Comparison of ENCODE assay signal across 8 cellular contexts in the genomic region with DNA sequence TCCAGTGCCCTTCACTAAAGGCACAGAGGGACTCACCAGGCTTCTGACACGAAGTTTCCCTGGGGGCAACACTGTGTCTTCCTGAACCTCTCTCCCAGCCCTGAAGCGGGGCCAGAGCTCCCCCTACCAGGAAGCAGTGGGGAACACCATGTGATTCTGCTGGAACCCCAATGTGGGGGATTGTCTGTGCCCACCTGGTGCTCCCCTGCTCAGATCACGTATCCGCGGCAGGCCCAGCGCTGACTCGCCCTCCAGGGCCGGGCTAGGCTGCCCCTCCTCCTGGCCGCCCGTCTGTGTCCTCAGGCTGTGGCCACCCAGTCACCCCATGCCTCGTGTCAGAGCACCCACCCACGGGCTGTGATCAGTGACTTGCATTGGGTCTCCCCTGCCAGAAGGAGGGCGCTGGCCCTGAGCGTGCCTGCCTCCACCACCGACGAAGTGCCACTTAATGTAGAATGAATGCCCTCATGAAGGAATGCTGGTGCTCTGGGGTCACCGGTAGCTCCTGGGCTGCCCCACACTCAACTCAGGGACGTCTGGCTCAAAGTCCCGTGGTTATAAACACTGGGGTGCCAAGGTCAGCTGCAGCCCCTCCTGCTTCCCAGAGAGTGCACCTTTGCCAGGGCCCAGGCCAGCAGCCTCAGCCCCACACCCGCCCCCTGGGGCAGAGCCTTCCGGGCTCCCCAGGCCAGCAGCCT. TPM values are rescaled to one million over a fixed set of nuclear protein-coding genes. Genes with fewer than 3 reads are reported as not detected.
DNase-seq lines count a peak whose midpoint lies in the region; ATAC-seq and TF ChIP-seq lines count a peak whose summit lies in the region.

No MANE protein-coding gene starts in this region.

- H3K4me1 Mint-ChIP-seq in activated T-helper 17 cell treated with anti-CD3 and anti-CD28 coated beads, Interleukin-2, amount 50 U/mL, for 72 hours = no peaks in the 10 kb centered on the region

- H3K4me3 ChIP-seq in fibroblast of villous mesenchyme (ENCODE audit: low read depth, low read length) (no peak overlapping the region), spleen (no peak overlapping the region)

- intact Hi-C loops in spleen (cut with DNase I; ENCODE audit: low total_unique reads) = no loop called here

- H3K9me3 ChIP-seq in spleen = no peaks in the 10 kb centered on the region

- no peak for ATAC-seq in GM21619 (IDR thresholded peaks at IDR 0.05; ENCODE audit: unreplicated experiment)
- ATAC-seq in activated T-helper 17 cell treated with anti-CD3 and anti-CD28 coated beads, Interleukin-2, amount 50 U/mL, for 72 hours (replicated peaks) = no peak
- no peak for ATAC-seq in HG03159 (IDR thresholded peaks at IDR 0.05; ENCODE audit: unreplicated experiment)

- peak overlapping the region in 3 of 8 donors; percentile 36 to 58 (median 48) for H3K27ac ChIP-seq in spleen

- H3K4me1 ChIP-seq in spleen = peaks cover 0 to 37% (median 7%) of the 10 kb centered on the region in 6 donors

- H3K36me3 Mint-ChIP-seq in activated T-helper 17 cell treated with anti-CD3 and anti-CD28 coated beads, Interleukin-2, amount 50 U/mL, for 72 hours (ENCODE audit: low read depth) = no peaks in the 10 kb centered on the region

- TF ChIP-seq CTCF in fibroblast of villous mesenchyme (IDR thresholded peaks at IDR 0.05; ENCODE audit: insufficient read depth, low read depth, low read length) (peak; percentile 72), spleen (IDR thresholded peaks at IDR 0.05 in 8 of 11, conservative IDR thresholded peaks at IDR 0.05 in 3 of 11) (peak in 6 of 11 experiments; percentile 13 to 44 (median 28))

- WGBS in spleen, 5 donors = 70 to 80% (median 71%) methylated on average over 16 to 21 of the region's 21 CpGs

- H3K27ac Mint-ChIP-seq in activated T-helper 17 cell treated with anti-CD3 and anti-CD28 coated beads, Interleukin-2, amount 50 U/mL, for 72 hours = no peak overlapping the region

- H3K36me3 ChIP-seq in spleen = no peaks in the 10 kb centered on the region

- H3K27me3 Mint-ChIP-seq in activated T-helper 17 cell treated with anti-CD3 and anti-CD28 coated beads, Interleukin-2, amount 50 U/mL, for 72 hours = peaks cover 11% of the 10 kb centered on the region

- H3K27me3 ChIP-seq in spleen (replicated peaks in 1 of 7) = peaks cover 0 to 74% (median 0%) of the 10 kb centered on the region in 7 donors

- TF ChIP-seq POLR2A in spleen (IDR thresholded peaks at IDR 0.05) = no peak

- DNase-seq in NCI-H82 (lab: John Stamatoyannopoulos, UW) (peak; percentile 59), NCI-H82 treated with DMSO at 0.1 percent for 48 hours (lab: John Stamatoyannopoulos, UW; ENCODE audit: unreplicated experiment) (no peak), SK-N-DZ (ENCODE audit: low spot score) (peak; percentile 66), fibroblast of villous mesenchyme (ENCODE audit: low read depth) (peak; percentile 64), spleen (peak; percentile 74)

- H3K9me3 Mint-ChIP-seq in activated T-helper 17 cell treated with anti-CD3 and anti-CD28 coated beads, Interleukin-2, amount 50 U/mL, for 72 hours = no peaks in the 10 kb centered on the region

- no peak overlapping the region for H3K4me3 Mint-ChIP-seq in activated T-helper 17 cell treated with anti-CD3 and anti-CD28 coated beads, Interleukin-2, amount 50 U/mL, for 72 hours

RNA-seq across cellular contexts. Expression of gene SARDH, which starts 22.1 kb away (rescaled TPM):
- 3.2 and 3.3 TPM in 2 replicates for polyA plus RNA-seq in SK-N-DZ (2014; cell fraction: cytosol; rRNA removed)
- 4.7 and 8.5 TPM in 2 replicates for polyA plus RNA-seq in SK-N-DZ (2014; cell fraction: nucleus; rRNA removed)
- total RNA-seq in fibroblast of villous mesenchyme (5.5 and 6.0 TPM in 2 replicates), spleen (1 to 10 TPM; 1.0 to 4.5 (median 3.1) TPM)
- polyA plus RNA-seq in spleen = 1 to 10 TPM; 1.3 to 1.5 (median 1.5) TPM
- total RNA-seq in activated T-helper 17 cell treated with anti-CD3 and anti-CD28 coated beads, Interleukin-2, amount 50 U/mL, for 72 hours = 1 to 10 TPM; 2.7 to 2.8 TPM
